Comparison of ENCODE assay signal across 10 cellular contexts in genomic region chr12:46524778-46525177, GRCh38.
DNase-seq lines count a peak whose midpoint lies in the region; ATAC-seq and TF ChIP-seq lines count a peak whose summit lies in the region.
"Had no signal": no experiment of that assay in that cellular context is flagged by ENCODE, and none has a peak within 500 bp of the region (broad histone marks: within the 10 kb centered on the region; RNA-seq: fewer than 3 reads in every experiment).

No MANE protein-coding gene starts in this region.

- peaks cover 21% of the 10 kb centered on the region for H3K4me1 Mint-ChIP-seq in T-helper 17 cell

- ATAC-seq in T-helper 17 cell (no peak), psoas muscle (peak; percentile 43 to 71 (median 66)), HG02884 (IDR thresholded peaks at IDR 0.05; ENCODE audit: unreplicated experiment) (no peak), HG03432 (IDR thresholded peaks at IDR 0.05; ENCODE audit: unreplicated experiment) (no peak), HG03108 (IDR thresholded peaks at IDR 0.05; ENCODE audit: unreplicated experiment) (no peak)

- H3K27me3 ChIP-seq in psoas muscle (ENCODE audit: insufficient read depth in 3 of 3, low read length in 2 of 3) = no peaks in the 10 kb centered on the region
- H3K27me3 ChIP-seq: foreskin keratinocyte had no signal

- intact Hi-C loops in psoas muscle (cut with DNase I) = loop anchor here in 1 of 2 donors (5.0 kb wide), 1 partner anchor 37 kb away; no protein-coding TSS in a partner anchor

- H3K4me1 ChIP-seq in psoas muscle = peaks cover 5% of the 10 kb centered on the region

- peak overlapping the region; percentile 94 for H3K27ac Mint-ChIP-seq in T-helper 17 cell

- H3K36me3 ChIP-seq in psoas muscle (ENCODE audit: insufficient read depth in 1 of 2, low read depth in 1 of 2) = no peaks in the 10 kb centered on the region

- H3K9me3 ChIP-seq in T-helper 17 cell (ENCODE audit: control insufficient read depth, low read length, poor library complexity, severe bottlenecking) (no peaks in the 10 kb centered on the region), psoas muscle (no peaks in the 10 kb centered on the region)

- peak overlapping the region; percentile 87 for H3K4me3 Mint-ChIP-seq in T-helper 17 cell

- no peak for TF ChIP-seq CTCF in psoas muscle (IDR thresholded peaks at IDR 0.05)

- H3K27me3 Mint-ChIP-seq in T-helper 17 cell = no peaks in the 10 kb centered on the region

- H3K27ac ChIP-seq in psoas muscle = peak overlapping the region; percentile 17
- H3K27ac ChIP-seq: foreskin keratinocyte, HL-60 had no signal

- no peaks in the 10 kb centered on the region for H3K36me3 Mint-ChIP-seq in T-helper 17 cell (ENCODE audit: low read depth)

- 54 to 68% (median 65%) methylated on average over 2 of the region's 2 CpGs for WGBS in psoas muscle, 3 donors

- no peak overlapping the region for H3K4me3 ChIP-seq in psoas muscle

- DNase-seq in EH (ENCODE audit: low read depth) = peak; percentile 89
- no peak for DNase-seq in T-helper 17 cell
- DNase-seq in globus pallidus (ENCODE audit: low spot score) = peak; percentile 6
- DNase-seq in psoas muscle = peak; percentile 63 to 82
- DNase-seq in NCI-H1048 (lab: John Stamatoyannopoulos, UW) = no peak

Comparison
In these comparisons a context has a peak if more than half of its experiments do, and no peak if none do; other contexts are left out.
1. DNase-seq: peak in EH (single experiment), globus pallidus (single experiment) and psoas muscle (2 of 2); none in T-helper 17 cell (0 of 3) and NCI-H1048 (single experiment).
2. ATAC-seq: peak in psoas muscle (4 of 4); none in T-helper 17 cell (single experiment), HG02884 (single experiment), HG03432 (single experiment) and HG03108 (single experiment).